In the genomic region with DNA sequence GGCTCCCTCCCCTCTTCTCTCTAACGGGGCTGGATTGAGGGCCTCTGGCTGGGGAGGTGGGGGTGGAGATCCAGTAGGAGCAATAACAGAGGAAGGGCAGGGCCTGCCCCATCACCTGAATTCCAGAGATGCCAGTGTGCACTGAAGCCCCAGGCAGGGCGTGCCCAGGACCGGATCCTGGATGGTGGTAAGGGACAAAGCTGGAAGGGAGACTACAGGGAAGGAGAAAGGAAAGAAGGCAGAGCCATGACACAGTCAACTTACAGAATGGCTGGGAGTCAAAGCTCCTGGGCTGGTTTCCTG, we compare ENCODE assay signal across 11 cellular contexts. TPM values are rescaled to one million over a fixed set of nuclear protein-coding genes. Genes with fewer than 3 reads are reported as not detected.
DNase-seq lines count a peak whose midpoint lies in the region; ATAC-seq and TF ChIP-seq lines count a peak whose summit lies in the region.
"Had no signal": no experiment of that assay in that cellular context is flagged by ENCODE, and none has a peak within 500 bp of the region (broad histone marks: within the 10 kb centered on the region; RNA-seq: fewer than 3 reads in every experiment).

No MANE protein-coding gene starts in this region.

- H3K4me1 ChIP-seq in iPS-20b (ENCODE audit: insufficient read depth, low read length) (peaks cover 12% of the 10 kb centered on the region), parathyroid adenoma (peaks cover 7% of the 10 kb centered on the region)

- no peaks in the 10 kb centered on the region for H3K79me2 ChIP-seq in parathyroid adenoma

- no peak for TF ChIP-seq CTCF in parathyroid adenoma (IDR thresholded peaks at IDR 0.05)

- peak; percentile 30 for DNase-seq in H4 (ENCODE audit: low spot score)
- DNase-seq in NCI-H1417 treated with DMSO at 0.1 percent for 48 hours (lab: John Stamatoyannopoulos, UW): no peak
- DNase-seq in epidermal melanocyte (ENCODE audit: insufficient read length, low spot score): no peak
- no peak for DNase-seq in activated CD8-positive, alpha-beta memory T cell treated with anti-CD3 and anti-CD28 coated beads for 24 hours
- DNase-seq: activated CD4-positive, alpha-beta T cell treated with anti-CD3 and anti-CD28 coated beads for 1 hour had no signal

- H3K9me3 ChIP-seq in iPS-20b (ENCODE audit: insufficient read depth, low read depth, low read length) (peaks cover 7% of the 10 kb centered on the region; the same call in 1 of the 2 replicates), parathyroid adenoma (ENCODE audit: control insufficient read depth, low read length) (no peaks in the 10 kb centered on the region)

- H3K4me2 ChIP-seq in parathyroid adenoma (ENCODE audit: low read length): peak overlapping the region; percentile 83
- H3K4me2 ChIP-seq: KMS-11 had no signal

- H2AFZ ChIP-seq in parathyroid adenoma: peak overlapping the region; percentile 71

- H3K9ac ChIP-seq in iPS-20b (ENCODE audit: low read depth, low read length) (peak overlapping the region; percentile 8; the same call in 1 of the 2 replicates), parathyroid adenoma (no peak overlapping the region)
- H3K9ac ChIP-seq: KMS-11 had no signal

- peak overlapping the region; percentile 89 for H3K27ac ChIP-seq in angular gyrus (ENCODE audit: low read depth, low read length)
- no peak overlapping the region for H3K27ac ChIP-seq in iPS-20b (ENCODE audit: low read length)
- H3K27ac ChIP-seq in parathyroid adenoma: peak overlapping the region; percentile 57
- H3K27ac ChIP-seq: KMS-11 had no signal

- H3K36me3 ChIP-seq in iPS-20b (ENCODE audit: insufficient read depth, low read depth, low read length) (peaks cover 3% of the 10 kb centered on the region), parathyroid adenoma (ENCODE audit: control insufficient read depth, insufficient read depth, low read length) (no peaks in the 10 kb centered on the region)

- peaks cover 35% of the 10 kb centered on the region for H3K27me3 ChIP-seq in iPS-20b (ENCODE audit: insufficient read depth, low read length)
- H3K27me3 ChIP-seq in parathyroid adenoma (ENCODE audit: control insufficient read depth, insufficient read depth, low read length): no peaks in the 10 kb centered on the region

- H3K4me3 ChIP-seq in iPS-20b (ENCODE audit: low read length) (peak overlapping the region; percentile 58; the same call in 1 of the 2 replicates), parathyroid adenoma (ENCODE audit: low read depth, low read length) (peak overlapping the region; percentile 41)

- no peak for ATAC-seq in GM18511 (IDR thresholded peaks at IDR 0.05; ENCODE audit: unreplicated experiment)
- ATAC-seq: sciatic nerve had no signal

RNA-seq across cellular contexts. Expression of a gene that starts 0.6 kb away (rescaled TPM):
- total RNA-seq in H4 (2014; rRNA removed; shearing (Covaris generic)): 0.62 and 1.2 TPM in 2 replicates

RNA-seq across cellular contexts. Expression of a gene that starts 2.7 kb away (rescaled TPM):
- total RNA-seq in H4 (2014; rRNA removed; shearing (Covaris generic)): 20.2 and 37.7 TPM in 2 replicates

RNA-seq across cellular contexts. Expression of a gene that starts 22.2 kb away (rescaled TPM):
- 117 and 152 TPM in 2 replicates for total RNA-seq in H4 (2014; rRNA removed; shearing (Covaris generic))

RNA-seq across cellular contexts. Expression of a gene that starts 30.5 kb away (rescaled TPM):
- total RNA-seq in H4 (2014; rRNA removed; shearing (Covaris generic)): not detected in 2 replicates
- total RNA-seq: sciatic nerve had no signal
